In genomic region chr16:81204794-81205680, GRCh38 we compare ENCODE assay signal across 8 cellular contexts. TPM values are rescaled to one million over a fixed set of nuclear protein-coding genes. Genes with fewer than 3 reads are reported as not detected.
DNase-seq lines count a peak whose midpoint lies in the region; ATAC-seq and TF ChIP-seq lines count a peak whose summit lies in the region.

No MANE protein-coding gene starts in this region.

- H3K27me3 ChIP-seq in GM23338 (ENCODE audit: insufficient read depth) = no peaks in the 10 kb centered on the region

- H3K36me3 Mint-ChIP-seq in GM23338 (ENCODE audit: low read depth) = no peaks in the 10 kb centered on the region

- TF ChIP-seq CTCF in C4-2B (conservative IDR thresholded peaks at IDR 0.05) = peak; percentile 88
- TF ChIP-seq CTCF in GM23338 (conservative IDR thresholded peaks at IDR 0.05; ENCODE audit: low read depth in 2 of 2) = peak; percentile 59 to 71
- peak; percentile 92 for TF ChIP-seq CTCF in OCI-LY7 (conservative IDR thresholded peaks at IDR 0.05; ENCODE audit: low read length)
- peak; percentile 82 for TF ChIP-seq CTCF in astrocyte of the cerebellum (IDR thresholded peaks at IDR 0.05; ENCODE audit: low read depth, low read length, missing control alignments)

- H3K79me2 ChIP-seq in GM23338 (replicated peaks; ENCODE audit: insufficient read depth) (no peaks in the 10 kb centered on the region), OCI-LY7 (ENCODE audit: insufficient read depth, low read depth, low read length) (no peaks in the 10 kb centered on the region)

- H3K9me3 ChIP-seq in OCI-LY7 (ENCODE audit: low read length) = no peaks in the 10 kb centered on the region

- no peak overlapping the region for H3K4me3 Mint-ChIP-seq in GM23338

- H3K4me1 ChIP-seq in GM23338 (ENCODE audit: insufficient read depth) (no peaks in the 10 kb centered on the region), OCI-LY7 (ENCODE audit: insufficient read depth, low read length, poor library complexity, severe bottlenecking) (no peaks in the 10 kb centered on the region)

- BruUV-seq in OCI-LY7 (replicated peaks; lab: Mats Ljungman, UMichigan) = no TSS peak

- no peak overlapping the region for H3K4me3 ChIP-seq in GM23338
- no peak overlapping the region for H3K4me3 ChIP-seq in OCI-LY7 (ENCODE audit: low read depth, low read length, poor library complexity, severe bottlenecking)
- H3K4me3 ChIP-seq in astrocyte of the cerebellum (ENCODE audit: low read depth, low read length) = no peak overlapping the region

- intact Hi-C loops in OCI-LY7 (cut with micrococcal nuclease; ENCODE audit: unreplicated experiment) = loop anchor here (1.0 to 5.0 kb wide), 2 partner anchors 517 to 533 kb away; no protein-coding TSS in a partner anchor
- intact Hi-C loops in posterior vena cava (cut with DNase I) = loop anchor here in 1 of 2 donors (10.0 kb wide), 1 partner anchor 530 kb away; no protein-coding TSS in a partner anchor

- peaks cover 9% of the 10 kb centered on the region for H3K27me3 Mint-ChIP-seq in GM23338 (ENCODE audit: insufficient read depth, low read depth, poor library complexity)

- H2AFZ ChIP-seq in GM23338 (no peak overlapping the region), OCI-LY7 (ENCODE audit: low read length) (no peak overlapping the region)

- no peak overlapping the region for H3K27ac Mint-ChIP-seq in GM23338

- CTCF ChIA-PET in OCI-LY7 (lab: Charles Lee; ENCODE audit: unreplicated experiment) = interaction anchor here (1.1 kb wide), 1 partner anchor 13 kb away, joined by 3 read pairs; no protein-coding TSS in a partner anchor

- in situ Hi-C loops in astrocyte of the cerebellum (cut with HindIII; ENCODE audit: low sequenced_read_pairs) = no loop called here

- POLR2A ChIA-PET in OCI-LY7 (lab: Charles Lee) = interaction anchor here (0.6 to 0.9 kb wide), 4 partner anchors 25 to 341 kb away, joined by 3 to 6 read pairs (median 4); no protein-coding TSS in a partner anchor

- H3K4me2 ChIP-seq in GM23338 = no peak overlapping the region
- no peak overlapping the region for H3K4me2 ChIP-seq in OCI-LY7 (ENCODE audit: low read length)

- H3K27ac ChIP-seq in C4-2B (no peak overlapping the region), GM23338 (ENCODE audit: low read depth) (no peak overlapping the region), OCI-LY7 (ENCODE audit: low read depth, low read length, poor library complexity, severe bottlenecking) (no peak overlapping the region)

- H3K9me2 ChIP-seq in GM23338 (ENCODE audit: insufficient read depth) (no peaks in the 10 kb centered on the region), OCI-LY7 (ENCODE audit: insufficient read depth, low read length) (no peaks in the 10 kb centered on the region)

- H4K20me1 ChIP-seq in GM23338 (replicated peaks; ENCODE audit: insufficient read depth) (no peaks in the 10 kb centered on the region), OCI-LY7 (ENCODE audit: insufficient read depth, low read length) (no peaks in the 10 kb centered on the region)

- ATAC-seq in GM23338 (peak; percentile 62), HG03342 (IDR thresholded peaks at IDR 0.05; ENCODE audit: unreplicated experiment) (no peak)

- H3K36me3 ChIP-seq in GM23338 (ENCODE audit: insufficient read depth) (no peaks in the 10 kb centered on the region), OCI-LY7 (ENCODE audit: insufficient read depth, low read length) (no peaks in the 10 kb centered on the region)

- no peaks in the 10 kb centered on the region for H3F3A ChIP-seq in GM23338 (replicated peaks; ENCODE audit: low read depth)

- H3K4me1 Mint-ChIP-seq in GM23338 = no peaks in the 10 kb centered on the region; the same call in 2 of the 3 replicates

- H3K9me3 Mint-ChIP-seq in GM23338 = no peaks in the 10 kb centered on the region

- DNase-seq in GM23338 (ENCODE audit: low spot score) (peak; percentile 68), OCI-LY7 (ENCODE audit: low spot score) (peak; percentile 46), astrocyte of the cerebellum (ENCODE audit: low read depth) (peak; percentile 53), iPS-NIHi11 (ENCODE audit: low spot score) (peak; percentile 52), posterior vena cava (ENCODE audit: low spot score) (no peak)
- DNase-seq in stimulated activated CD4-positive, alpha-beta T cell treated with anti-CD3 and anti-CD28 coated beads, Interleukin-12 subunit alpha, Interleukin-12 subunit beta, amount 100 ng/mL, for 24 hours (ENCODE audit: low read depth in 2 of 2) = peak; percentile 6 to 51

TF ChIP-seq in GM23338, 12 proteins besides CTCF, POLR2A, EP300 and RAD21 (continues in another document):
- TF ChIP-seq ZNF462 (CRISPR knock-in tag; IDR thresholded peaks at IDR 0.05) = no peak
- no peak for TF ChIP-seq STAT1 (IDR thresholded peaks at IDR 0.05; ENCODE audit: unreplicated experiment)

RNA-seq across cellular contexts. Expression of gene BCO1, which starts 33.5 kb away (rescaled TPM):
- 0.28 TPM in 1 of 2 replicates, not detected in the other for total RNA-seq in GM23338 (2014; rRNA removed; shearing (Covaris generic))
- not detected in 2 replicates for polyA plus RNA-seq in GM23338 (2016; fragmentation: Nextera tagmentation; extraction: Ambion mirVana)
- not detected in 2 replicates for total RNA-seq in OCI-LY7 (2014; rRNA removed; shearing (Covaris generic))
- total RNA-seq in OCI-LY7 (2022) (not detected in 2 replicates), posterior vena cava (not detected)
